ENCODE assay signal across 10 cellular contexts in the genomic region with DNA sequence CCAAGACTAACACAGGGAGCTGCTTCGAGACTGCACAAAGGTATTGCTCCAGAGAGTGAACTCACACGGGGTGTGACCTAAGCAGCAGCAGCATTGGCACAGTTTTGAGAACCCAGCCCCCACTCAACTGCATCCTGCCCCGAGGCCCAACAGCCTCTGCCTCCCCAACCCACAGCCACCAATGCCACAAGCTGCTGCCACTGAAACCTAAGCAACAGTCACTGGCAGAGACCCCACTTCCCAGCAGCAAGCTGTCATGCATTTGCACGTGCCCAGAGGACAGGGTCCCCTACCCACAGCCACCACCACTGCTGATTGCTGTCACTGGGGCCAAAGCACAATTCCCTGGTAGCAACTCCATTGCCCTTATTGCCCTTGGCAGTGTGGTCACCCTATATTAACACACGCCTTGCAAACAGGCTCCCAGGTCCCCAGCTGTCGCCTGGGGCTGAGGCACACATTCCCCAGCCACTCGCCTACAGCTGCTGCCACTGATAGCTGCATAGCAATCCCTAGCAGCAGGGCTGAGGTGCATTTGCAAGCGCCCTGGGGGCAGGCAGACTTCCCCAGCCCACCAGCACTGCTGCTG.
DNase-seq lines count a peak whose midpoint lies in the region; ATAC-seq and TF ChIP-seq lines count a peak whose summit lies in the region.
"Had no signal": no experiment of that assay in that cellular context is flagged by ENCODE, and none has a peak within 500 bp of the region (broad histone marks: within the 10 kb centered on the region; RNA-seq: fewer than 3 reads in every experiment).

No MANE protein-coding gene starts in this region.

- peaks cover 12% of the 10 kb centered on the region for H3K4me1 Mint-ChIP-seq in neural crest cell

- intact Hi-C loops in Right ventricle myocardium superior (cut with DNase I), result no loop called here

- DNase-seq in H7 (peak; percentile 21), NT2/D1 (ENCODE audit: low read depth, low spot score) (peak; percentile 20), Right ventricle myocardium superior (peak; percentile 39), neural crest cell (ENCODE audit: low read depth, low spot score) (no peak), NCI-H526 treated with DMSO at 0.1 percent for 48 hours (lab: John Stamatoyannopoulos, UW) (no peak)
- no peak for DNase-seq in stimulated activated CD4-positive, alpha-beta T cell treated with anti-CD3 and anti-CD28 coated beads, Interleukin-4, amount 100 ng/mL, for 24 hours
- DNase-seq: activated CD4-positive, alpha-beta T cell treated with anti-CD3 and anti-CD28 coated beads for 4 hours; amygdala; NCI-H1092 had no signal

- no peak overlapping the region for H3K9ac ChIP-seq in NT2/D1 (ENCODE audit: insufficient read length, low read depth)

- H3K27me3 Mint-ChIP-seq in neural crest cell (ENCODE audit: low read depth), result no peaks in the 10 kb centered on the region

- no peaks in the 10 kb centered on the region for H3K27me3 ChIP-seq in H7 (ENCODE audit: control insufficient read depth, insufficient read depth, low read length)
- no peaks in the 10 kb centered on the region for H3K27me3 ChIP-seq in NT2/D1 (ENCODE audit: insufficient read depth, insufficient read length)

- no peak for TF ChIP-seq CTCF in neural crest cell (conservative IDR thresholded peaks at IDR 0.05)

- no peaks in the 10 kb centered on the region for H3K9me3 ChIP-seq in NT2/D1 (ENCODE audit: insufficient read depth, low read length)

- no peaks in the 10 kb centered on the region for H3K9me3 Mint-ChIP-seq in neural crest cell

- H3K36me3 Mint-ChIP-seq in neural crest cell (ENCODE audit: low read depth), result peaks cover 15% of the 10 kb centered on the region

- no peak overlapping the region for H3K27ac Mint-ChIP-seq in neural crest cell (ENCODE audit: unreplicated experiment)

- H3K4me1 ChIP-seq in NT2/D1 (ENCODE audit: insufficient read depth, insufficient read length), result peaks cover 12% of the 10 kb centered on the region

- peak overlapping the region; percentile 6 for H3K4me3 Mint-ChIP-seq in neural crest cell

- H3K4me3 ChIP-seq in H7 (ENCODE audit: insufficient read depth, low read depth, low read length), result no peak overlapping the region
- H3K4me3 ChIP-seq in NT2/D1 (ENCODE audit: insufficient read length, low read depth), result no peak overlapping the region

- peak; percentile 71 for ATAC-seq in Right ventricle myocardium superior (ENCODE audit: poor library complexity)
- ATAC-seq in GM18861 (IDR thresholded peaks at IDR 0.05; ENCODE audit: unreplicated experiment), result no peak

- no peaks in the 10 kb centered on the region for H3K36me3 ChIP-seq in H7 (replicated peaks; ENCODE audit: control insufficient read depth, insufficient read depth, low read length)
- H3K36me3 ChIP-seq in NT2/D1 (ENCODE audit: insufficient read depth, insufficient read length, low read length), result peaks cover 3% of the 10 kb centered on the region

Comparison
In these comparisons a context has a peak if more than half of its experiments do, and no peak if none do; other contexts are left out.
1. DNase-seq: peak in H7 (single experiment), NT2/D1 (single experiment) and Right ventricle myocardium superior (single experiment); none in neural crest cell (single experiment), NCI-H526 treated with DMSO at 0.1 percent for 48 hours (single experiment) and stimulated activated CD4-positive, alpha-beta T cell treated with anti-CD3 and anti-CD28 coated beads, Interleukin-4, amount 100 ng/mL, for 24 hours (single experiment).